ENCODE assay signal across 9 cellular contexts in the genomic region with DNA sequence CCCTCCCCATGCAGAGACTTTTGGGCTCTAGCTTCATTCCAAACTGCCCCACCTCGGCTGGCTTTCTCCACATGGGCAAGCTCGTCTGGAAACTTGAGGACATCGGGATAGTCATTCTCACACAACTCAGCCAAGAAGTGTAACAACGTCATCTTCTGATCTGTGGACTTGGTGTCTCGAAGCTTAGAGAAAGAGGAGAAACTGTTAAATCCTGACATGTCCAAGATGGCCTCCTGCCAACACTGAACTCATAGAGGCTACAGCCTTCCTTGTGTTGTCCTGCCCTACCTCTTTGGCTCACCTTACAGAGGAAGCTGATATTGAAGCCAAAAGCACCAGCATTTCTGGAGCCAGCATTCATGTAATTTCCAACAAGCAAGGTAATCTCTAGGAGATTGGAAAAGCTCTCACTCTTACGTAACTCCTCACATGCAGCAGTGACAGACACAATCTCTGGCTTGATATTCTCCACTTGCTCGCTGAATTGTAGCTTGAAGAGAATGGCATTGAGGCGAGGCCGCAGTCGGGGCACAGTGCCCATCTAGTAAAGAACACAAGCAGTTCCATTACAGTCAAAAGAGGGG. TPM values are rescaled to one million over a fixed set of nuclear protein-coding genes. Genes with fewer than 3 reads are reported as not detected.
DNase-seq lines count a peak whose midpoint lies in the region; ATAC-seq and TF ChIP-seq lines count a peak whose summit lies in the region.
"Had no signal": no experiment of that assay in that cellular context is flagged by ENCODE, and none has a peak within 500 bp of the region (broad histone marks: within the 10 kb centered on the region; RNA-seq: fewer than 3 reads in every experiment).

No MANE protein-coding gene starts in this region.

- no peaks in the 10 kb centered on the region; the same call in none of the 2 replicates for H3K36me3 ChIP-seq in IMR-90 (ENCODE audit: control insufficient read depth, insufficient read depth, low read length)
- peaks cover 0 to 8% of the 10 kb centered on the region in 2 donors for H3K36me3 ChIP-seq in body of pancreas (replicated peaks in 1 of 2; ENCODE audit: insufficient read depth in 1 of 2, low read depth in 2 of 2)
- peaks cover 4% of the 10 kb centered on the region for H3K36me3 ChIP-seq in smooth muscle cell (ENCODE audit: low read depth)

- peak overlapping the region; percentile 17; the same call in 1 of the 2 replicates for H2BK120ac ChIP-seq in IMR-90 (ENCODE audit: low read depth, low read length)

- peak overlapping the region; percentile 52 for H2BK5ac ChIP-seq in IMR-90 (ENCODE audit: low read depth, low read length, poor library complexity, severe bottlenecking)

- H2AK9ac ChIP-seq in IMR-90 (replicated peaks; ENCODE audit: low read depth, low read length, poor library complexity) = peak overlapping the region; percentile 18

- H3K4ac ChIP-seq in IMR-90 (ENCODE audit: low read depth, low read length) = peak overlapping the region; percentile 39

- peak overlapping the region; percentile 73; the same call in 1 of the 2 replicates for H3K27ac ChIP-seq in IMR-90 (ENCODE audit: insufficient read depth, low read length)
- peak overlapping the region; percentile 79 to 85 (median 82) for H3K27ac ChIP-seq in body of pancreas
- H3K27ac ChIP-seq in smooth muscle cell (ENCODE audit: low read depth) = peak overlapping the region; percentile 79

- H3K27me3 ChIP-seq in IMR-90 (ENCODE audit: control insufficient read depth, insufficient read depth, low read length) = no peaks in the 10 kb centered on the region
- H3K27me3 ChIP-seq in body of pancreas = no peaks in the 10 kb centered on the region
- no peaks in the 10 kb centered on the region for H3K27me3 ChIP-seq in smooth muscle cell (ENCODE audit: low read depth)

- peaks cover 32% of the 10 kb centered on the region for H3F3A ChIP-seq in smooth muscle cell (ENCODE audit: low read depth)

- H3K56ac ChIP-seq in IMR-90 (ENCODE audit: extremely low read depth, insufficient read depth, low read length) = no peak overlapping the region

- H2AK5ac ChIP-seq in IMR-90 (ENCODE audit: low read depth, low read length) = peak overlapping the region; percentile 1; the same call in 1 of the 2 replicates

- H4K8ac ChIP-seq in IMR-90 (ENCODE audit: low read depth in 2 of 2, low read length in 2 of 2) = peak overlapping the region in 1 of 2 experiments; percentile 61; a peak in 2 of 4 replicates

- H2BK20ac ChIP-seq in IMR-90 (ENCODE audit: low read depth, low read length) = peak overlapping the region; percentile 16; the same call in 1 of the 2 replicates

- TF ChIP-seq CTCF in IMR-90 (conservative IDR thresholded peaks at IDR 0.05; ENCODE audit: low read depth, low read length) = no peak
- TF ChIP-seq CTCF in body of pancreas (IDR thresholded peaks at IDR 0.05) = no peak
- TF ChIP-seq CTCF in smooth muscle cell (IDR thresholded peaks at IDR 0.05; ENCODE audit: borderline replicate concordance, insufficient read depth, poor library complexity, severe bottlenecking) = no peak

- H3K4me3 ChIP-seq in IMR-90 (ENCODE audit: insufficient read depth, low read depth, low read length) (no peak overlapping the region), body of pancreas (no peak overlapping the region), smooth muscle cell (no peak overlapping the region)

- peak overlapping the region; percentile 59 for H4K91ac ChIP-seq in IMR-90 (ENCODE audit: insufficient read depth, low read depth, low read length)

- no TSS peak for BruUV-seq in IMR-90 (replicated peaks; lab: Mats Ljungman, UMichigan)

- no peak for TF ChIP-seq POLR2A in IMR-90 (IDR thresholded peaks at IDR 0.05; ENCODE audit: low read depth, low read length)
- TF ChIP-seq POLR2A in body of pancreas (IDR thresholded peaks at IDR 0.05) = peak in 2 of 3 donors; percentile 37 to 58

- no peaks in the 10 kb centered on the region for H3K79me2 ChIP-seq in smooth muscle cell (ENCODE audit: low read depth)

- H3K18ac ChIP-seq in IMR-90 (ENCODE audit: low read depth, low read length) = peak overlapping the region; percentile 30

- POLR2A ChIA-PET in IMR-90 (lab: Charles Lee; ENCODE audit: unreplicated experiment) = interaction anchor here (1.7 kb wide), 1 partner anchor 29 kb away, joined by 10 read pairs; no protein-coding TSS in a partner anchor

- CTCF ChIA-PET in IMR-90 (lab: Yijun Ruan, JAX) = interaction anchor here (0.6 to 1.9 kb wide), 5 partner anchors 12 to 116 kb away, joined by 3 to 8 read pairs (median 3); partner anchors contain the start of genes PCDHGA10 and PCDHGA11

- no peak for ATAC-seq in IMR-90 (ENCODE audit: low read depth)
- peak; percentile 85 for ATAC-seq in body of pancreas

- dilution Hi-C loops in IMR-90 (cut with HindIII; ENCODE audit: low sequenced_read_pairs, unreplicated experiment) = no loop called here

- peaks cover 30% of the 10 kb centered on the region for H3K4me1 ChIP-seq in IMR-90 (ENCODE audit: control insufficient read depth, insufficient read depth, low read length)
- H3K4me1 ChIP-seq in body of pancreas = peaks cover 43% of the 10 kb centered on the region
- H3K4me1 ChIP-seq in smooth muscle cell (ENCODE audit: low read depth) = peaks cover 15% of the 10 kb centered on the region

- peaks cover 8% of the 10 kb centered on the region for H3K9me1 ChIP-seq in IMR-90 (ENCODE audit: insufficient read depth, low read length)

- H3K79me1 ChIP-seq in IMR-90 (ENCODE audit: low read depth in 1 of 2, low read length in 2 of 2) = peaks cover 0 to 17% of the 10 kb centered on the region in 2 experiments; a peak in 3 of 4 replicates

- peak overlapping the region; percentile 8; the same call in 1 of the 2 replicates for H3K4me2 ChIP-seq in IMR-90 (ENCODE audit: low read depth, low read length)
- H3K4me2 ChIP-seq in smooth muscle cell = no peak overlapping the region

- H3K14ac ChIP-seq in IMR-90 (replicated peaks; ENCODE audit: low read depth, low read length) = peak overlapping the region; percentile 19

- no peak for TF ChIP-seq RAD21 in IMR-90 (IDR thresholded peaks at IDR 0.05; ENCODE audit: low read length)

- peak overlapping the region; percentile 3; the same call in 1 of the 2 replicates for H3K9ac ChIP-seq in IMR-90 (ENCODE audit: low read depth, low read length)
- H3K9ac ChIP-seq in smooth muscle cell (ENCODE audit: low read depth) = no peak overlapping the region

- no peaks in the 10 kb centered on the region for H4K20me1 ChIP-seq in IMR-90 (ENCODE audit: insufficient read depth, low read length)
- no peaks in the 10 kb centered on the region for H4K20me1 ChIP-seq in smooth muscle cell (ENCODE audit: low read depth)

- H3K9me3 ChIP-seq in IMR-90 (ENCODE audit: control insufficient read depth, insufficient read depth, low read length) (no peaks in the 10 kb centered on the region), body of pancreas (no peaks in the 10 kb centered on the region), smooth muscle cell (replicated peaks; ENCODE audit: low read depth) (no peaks in the 10 kb centered on the region)

- in situ Hi-C loops in IMR-90 (cut with MboI; ENCODE audit: low sequenced_read_pairs) = no loop called here

- intact Hi-C loops in IMR-90 (cut with micrococcal nuclease) = no loop called here
- intact Hi-C loops in body of pancreas (cut with DNase I) = no loop called here

- H3K23ac ChIP-seq in IMR-90 (ENCODE audit: low read depth, low read length) = peak overlapping the region; percentile 3

- peak overlapping the region; percentile 7; the same call in 2 of the 3 replicates for H2BK15ac ChIP-seq in IMR-90 (ENCODE audit: low read depth, low read length)

- no peak overlapping the region; the same call in 1 of the 2 replicates for H4K5ac ChIP-seq in IMR-90 (ENCODE audit: low read depth, low read length)

- DNase-seq in IMR-90 = peak; percentile 59
- peak; percentile 78 to 90 (median 83) for DNase-seq in body of pancreas
- peak; percentile 33 for DNase-seq in inferior parietal cortex (ENCODE audit: extremely low spot score)
- no peak for DNase-seq in smooth muscle cell (lab: John Stamatoyannopoulos, UW; ENCODE audit: unreplicated experiment)
- DNase-seq in COR-L47 (lab: John Stamatoyannopoulos, UW) = no peak
- no peak for DNase-seq in activated effector memory CD4-positive, alpha-beta T cell treated with Interleukin-2 at 50 U/mL for 16 hours
- no peak for DNase-seq in NCI-H2107 treated with DMSO at 0.1 percent for 48 hours (lab: John Stamatoyannopoulos, UW; ENCODE audit: unreplicated experiment)
- no peak for DNase-seq in A172 (ENCODE audit: low spot score)
- DNase-seq: T-helper 9 cell had no signal

- no CpG with 5 or more reads among the region's 10 CpGs for WGBS in IMR-90 (ENCODE audit: extremely low coverage in 2 of 2, insufficient read length in 1 of 2), 2 experiments
- WGBS in body of pancreas, 2 donors = 40 to 45% methylated on average over 10 of the region's 10 CpGs
- 86% methylated on average over 10 of the region's 10 CpGs for WGBS in smooth muscle cell (ENCODE audit: low lambda C conversion rate)

- peak overlapping the region; percentile 37 for H2AFZ ChIP-seq in IMR-90 (replicated peaks; ENCODE audit: low read length, poor library complexity)
- no peak overlapping the region for H2AFZ ChIP-seq in smooth muscle cell (ENCODE audit: low read depth)

TF ChIP-seq in IMR-90, 13 proteins besides CTCF, POLR2A, EP300 and RAD21 (continues in another document):
- TF ChIP-seq BHLHE40 (IDR thresholded peaks at IDR 0.05; ENCODE audit: low read depth, low read length) (no peak), CEBPB (IDR thresholded peaks at IDR 0.05; ENCODE audit: low read depth, low read length) (peak; percentile 79)

RNA-seq across cellular contexts. Expression of gene PCDHGC5, which starts 39.6 kb away (rescaled TPM):
- total RNA-seq in IMR-90 (2012; rRNA removed) (2.5 and 2.9 TPM in 2 replicates), body of pancreas (1 to 10 TPM; 2.0 to 3.1 TPM), smooth muscle cell (1.8 and 3.4 TPM in 2 replicates)
- polyA plus RNA-seq in IMR-90 (2012; rRNA removed) (3.8 TPM in 2 replicates), smooth muscle cell (1.5 and 3.3 TPM in 2 replicates)
- 2.5 and 3.2 TPM in 2 replicates for polyA plus RNA-seq in IMR-90 (2012; cell fraction: cytosol; rRNA removed)
- polyA plus RNA-seq in IMR-90 (2012; cell fraction: nucleus; rRNA removed; ENCODE audit: low replicate concordance) = 11.1 and 15.3 TPM in 2 replicates
- total RNA-seq in A172 (2014; rRNA removed; shearing (Covaris generic)) = 1.1 and 3.7 TPM in 2 replicates

RNA-seq across cellular contexts. Expression of gene PCDHGC4, which starts 43.7 kb away (rescaled TPM):
- 1.1 and 1.6 TPM in 2 replicates for total RNA-seq in IMR-90 (2012; rRNA removed)
- polyA plus RNA-seq in IMR-90 (2012; rRNA removed) = 0.60 and 0.65 TPM in 2 replicates
- polyA plus RNA-seq in IMR-90 (2012; cell fraction: cytosol; rRNA removed) = 0.12 and 0.24 TPM in 2 replicates
- polyA plus RNA-seq in IMR-90 (2012; cell fraction: nucleus; rRNA removed; ENCODE audit: low replicate concordance) = 4.4 and 5.1 TPM in 2 replicates
- 1 to 10 TPM; 1.6 to 2.0 TPM for total RNA-seq in body of pancreas
- total RNA-seq in smooth muscle cell = 1.2 and 3.8 TPM in 2 replicates
- 0.12 and 0.16 TPM in 2 replicates for polyA plus RNA-seq in smooth muscle cell
- 0.22 TPM in 1 of 2 replicates, not detected in the other for total RNA-seq in A172 (2014; rRNA removed; shearing (Covaris generic))

RNA-seq across cellular contexts. Expression of gene PCDHGC3, which starts 52.7 kb away (rescaled TPM):
- 21.1 and 21.9 TPM in 2 replicates for total RNA-seq in IMR-90 (2012; rRNA removed)
- polyA plus RNA-seq in IMR-90 (2012; rRNA removed) = 58.9 and 72.1 TPM in 2 replicates
- 70.3 and 79.6 TPM in 2 replicates for polyA plus RNA-seq in IMR-90 (2012; cell fraction: cytosol; rRNA removed)
- polyA plus RNA-seq in IMR-90 (2012; cell fraction: nucleus; rRNA removed; ENCODE audit: low replicate concordance) = 18.5 and 26.3 TPM in 2 replicates
- total RNA-seq in body of pancreas = 10 to 100 TPM in 1 of 2 donors, 1 to 10 TPM in 1; 9.6 to 16.1 TPM
- 38.2 and 50.3 TPM in 2 replicates for total RNA-seq in smooth muscle cell
- polyA plus RNA-seq in smooth muscle cell = 98.4 and 111 TPM in 2 replicates
- total RNA-seq in A172 (2014; rRNA removed; shearing (Covaris generic)) = 46.6 and 51.7 TPM in 2 replicates

Comparison
In these comparisons a context has a peak if more than half of its experiments do, and no peak if none do; other contexts are left out.
1. DNase-seq: peak in IMR-90 (single experiment), body of pancreas (4 of 4) and inferior parietal cortex (single experiment); none in smooth muscle cell (single experiment), COR-L47 (single experiment), activated effector memory CD4-positive, alpha-beta T cell treated with Interleukin-2 at 50 U/mL for 16 hours (single experiment), NCI-H2107 treated with DMSO at 0.1 percent for 48 hours (single experiment) and A172 (single experiment).
2. Peak in every context shown above with its lines, with median percentiles within 50 percentile points of each other: H3K27ac ChIP-seq.